In the genomic region with DNA sequence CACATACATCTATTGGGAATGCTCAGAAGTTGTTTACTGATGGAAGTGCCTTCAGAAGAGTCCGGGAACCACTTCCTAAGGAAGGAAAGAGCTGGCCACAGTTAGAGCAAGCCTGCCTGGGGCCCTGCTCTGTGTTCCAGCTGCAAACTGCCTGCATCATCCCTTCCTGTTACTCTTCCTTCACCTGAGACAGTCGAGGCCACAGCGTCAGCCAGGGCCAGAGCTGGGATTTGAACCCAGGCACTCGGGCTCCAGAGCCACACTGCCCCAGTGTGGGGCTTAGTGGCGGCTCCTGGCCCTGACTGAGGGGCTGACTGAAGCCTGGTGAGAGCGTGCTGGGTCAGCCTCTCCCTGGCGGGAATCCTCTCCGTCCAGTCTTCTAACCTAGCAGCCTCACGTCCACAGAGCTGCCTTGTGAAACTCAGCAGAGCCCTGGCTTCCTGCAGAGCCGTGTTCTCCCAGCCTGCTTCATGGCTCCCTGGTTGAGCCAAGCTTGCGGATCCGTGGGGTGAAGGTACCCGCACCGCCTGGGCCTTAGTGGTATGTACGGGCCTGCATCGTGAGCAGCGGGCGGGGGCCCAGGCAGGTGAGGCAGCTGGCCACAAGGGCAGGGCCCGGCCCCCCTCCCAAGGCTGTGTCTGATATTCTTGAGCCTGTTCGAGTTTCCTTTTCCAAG, we compare ENCODE assay signal across 11 cellular contexts. TPM values are rescaled to one million over a fixed set of nuclear protein-coding genes. Genes with fewer than 3 reads are reported as not detected.
A peak's percentile ranks its signal among the peaks of the same experiment; 100 is the strongest.
DNase-seq lines count a peak whose midpoint lies in the region; ATAC-seq and TF ChIP-seq lines count a peak whose summit lies in the region.
"Had no signal": no experiment of that assay in that cellular context is flagged by ENCODE, and none has a peak within 500 bp of the region (broad histone marks: within the 10 kb centered on the region; RNA-seq: fewer than 3 reads in every experiment).

No MANE protein-coding gene starts in this region.

- TF ChIP-seq CTCF in lower lobe of right lung (IDR thresholded peaks at IDR 0.05) (no peak), nephron progenitor cell (IDR thresholded peaks at IDR 0.05) (no peak)

- peaks cover 17% of the 10 kb centered on the region for H3K36me3 ChIP-seq in CD4-positive, CD25-positive, alpha-beta regulatory T cell (ENCODE audit: control insufficient read depth, insufficient read depth, low read length)
- H3K36me3 ChIP-seq in lower lobe of right lung, result no peaks in the 10 kb centered on the region
- no peaks in the 10 kb centered on the region for H3K36me3 ChIP-seq in SJCRH30
- H3K36me3 ChIP-seq: tibial nerve had no signal

- intact Hi-C loops in lower lobe of right lung (cut with DNase I), result no loop called here

- DNase-seq in CD4-positive, CD25-positive, alpha-beta regulatory T cell, result no peak
- DNase-seq in T-cell, result no peak
- no peak for DNase-seq in lower lobe of right lung
- DNase-seq in SJCRH30, result no peak
- no peak for DNase-seq in nephron progenitor cell
- DNase-seq: GF-D8, retina had no signal

- peak overlapping the region; percentile 14 for H3K27ac ChIP-seq in CD4-positive, CD25-positive, alpha-beta regulatory T cell (ENCODE audit: insufficient read depth, low read length, poor library complexity, severe bottlenecking)
- peak overlapping the region; percentile 67 for H3K27ac ChIP-seq in lower lobe of right lung
- H3K27ac ChIP-seq in SJCRH30, result no peak overlapping the region

- H3K9me3 Mint-ChIP-seq in CD4-positive, CD25-positive, alpha-beta regulatory T cell, result no peaks in the 10 kb centered on the region
- H3K9me3 Mint-ChIP-seq in T-cell (no peaks in the 10 kb centered on the region), nephron progenitor cell (no peaks in the 10 kb centered on the region)
- H3K9me3 Mint-ChIP-seq: mesothelial cell of epicardium had no signal

- no peak overlapping the region for H3K27ac Mint-ChIP-seq in CD4-positive, CD25-positive, alpha-beta regulatory T cell
- H3K27ac Mint-ChIP-seq in T-cell (peak overlapping the region; percentile 69 to 74), nephron progenitor cell (no peak overlapping the region)
- H3K27ac Mint-ChIP-seq: mesothelial cell of epicardium had no signal

- peaks cover 51% of the 10 kb centered on the region for H3K4me1 ChIP-seq in CD4-positive, CD25-positive, alpha-beta regulatory T cell (ENCODE audit: control insufficient read depth, insufficient read depth, low read length, poor library complexity, severe bottlenecking)
- H3K4me1 ChIP-seq in lower lobe of right lung (peaks cover 71% of the 10 kb centered on the region), SJCRH30 (peaks cover 26% of the 10 kb centered on the region)

- H3K27me3 ChIP-seq in CD4-positive, CD25-positive, alpha-beta regulatory T cell (ENCODE audit: control insufficient read depth, insufficient read depth, low read length), result no peaks in the 10 kb centered on the region
- H3K27me3 ChIP-seq in lower lobe of right lung (ENCODE audit: low read depth), result no peaks in the 10 kb centered on the region
- H3K27me3 ChIP-seq in SJCRH30, result no peaks in the 10 kb centered on the region
- H3K27me3 ChIP-seq: tibial nerve had no signal

- peaks cover 9% of the 10 kb centered on the region for H3K36me3 Mint-ChIP-seq in CD4-positive, CD25-positive, alpha-beta regulatory T cell
- H3K36me3 Mint-ChIP-seq in T-cell, result peaks cover 12% of the 10 kb centered on the region
- no peaks in the 10 kb centered on the region for H3K36me3 Mint-ChIP-seq in nephron progenitor cell (ENCODE audit: low read depth)
- H3K36me3 Mint-ChIP-seq: brain, mesothelial cell of epicardium had no signal

- H3K4me3 Mint-ChIP-seq in CD4-positive, CD25-positive, alpha-beta regulatory T cell, result no peak overlapping the region
- H3K4me3 Mint-ChIP-seq in T-cell (no peak overlapping the region), nephron progenitor cell (no peak overlapping the region)
- H3K4me3 Mint-ChIP-seq: brain, mesothelial cell of epicardium had no signal

- no peaks in the 10 kb centered on the region for H3K9me3 ChIP-seq in CD4-positive, CD25-positive, alpha-beta regulatory T cell (ENCODE audit: control insufficient read depth in 2 of 2, low read length in 2 of 2)
- H3K9me3 ChIP-seq in lower lobe of right lung (no peaks in the 10 kb centered on the region), SJCRH30 (replicated peaks) (no peaks in the 10 kb centered on the region)
- H3K9me3 ChIP-seq: tibial nerve had no signal

- CTCF ChIA-PET in T-cell (lab: Charles Lee), result interaction anchor here in 1 of 2 donors (0.6 kb wide), 1 partner anchor 1602 kb away, joined by 3 read pairs; the partner anchor contains the start of gene PRCD

- no peaks in the 10 kb centered on the region for H3K27me3 Mint-ChIP-seq in CD4-positive, CD25-positive, alpha-beta regulatory T cell
- H3K27me3 Mint-ChIP-seq in T-cell, result no peaks in the 10 kb centered on the region
- peaks cover 9% of the 10 kb centered on the region for H3K27me3 Mint-ChIP-seq in nephron progenitor cell (ENCODE audit: low read depth, poor library complexity)

- no peak for ATAC-seq in CD4-positive, CD25-positive, alpha-beta regulatory T cell (ENCODE audit: low read depth in 2 of 2)
- ATAC-seq in T-cell (replicated peaks in 1 of 4), result no peak
- ATAC-seq in lower lobe of right lung, result no peak
- no peak for ATAC-seq in HG03457 (IDR thresholded peaks at IDR 0.05; ENCODE audit: unreplicated experiment)

- POLR2A ChIA-PET in T-cell (lab: Charles Lee), result interaction anchor here in 1 of 2 donors (0.5 to 0.6 kb wide), 2 partner anchors 75 to 153 kb away, joined by 3 to 5 read pairs; no protein-coding TSS in a partner anchor

- H3K4me1 Mint-ChIP-seq in CD4-positive, CD25-positive, alpha-beta regulatory T cell, result peaks cover 0 to 63% (median 16%) of the 10 kb centered on the region in 4 donors
- H3K4me1 Mint-ChIP-seq in T-cell (peaks cover 60 to 73% (median 70%) of the 10 kb centered on the region in 3 donors), nephron progenitor cell (peaks cover 42% of the 10 kb centered on the region)

- H3K4me3 ChIP-seq in CD4-positive, CD25-positive, alpha-beta regulatory T cell (ENCODE audit: low read depth, low read length), result no peak overlapping the region
- no peak overlapping the region for H3K4me3 ChIP-seq in lower lobe of right lung
- no peak overlapping the region for H3K4me3 ChIP-seq in SJCRH30

RNA-seq across cellular contexts. Expression of gene C17orf99, which starts 4.6 kb away (rescaled TPM):
- not detected for total RNA-seq in CD4-positive, CD25-positive, alpha-beta regulatory T cell
- polyA plus RNA-seq in CD4-positive, CD25-positive, alpha-beta regulatory T cell, result not detected
- total RNA-seq in T-cell (under 1 TPM in 1 of 5 donors, not detected in 4; 0.73 TPM), lower lobe of right lung (not detected)
- total RNA-seq in SJCRH30 (2014; rRNA removed; shearing (Covaris generic)), result not detected in 2 replicates
- total RNA-seq: mesothelial cell of epicardium, tibial nerve had no signal

RNA-seq across cellular contexts. Expression of gene TMC8, which starts 11.0 kb away (rescaled TPM):
- 454 TPM for total RNA-seq in CD4-positive, CD25-positive, alpha-beta regulatory T cell
- polyA plus RNA-seq in CD4-positive, CD25-positive, alpha-beta regulatory T cell, result 10 to 100 TPM; 61.8 to 82.0 (median 74.8) TPM
- 100 to 1,000 TPM; 301 to 631 (median 431) TPM for total RNA-seq in T-cell
- 33.8 TPM for total RNA-seq in lower lobe of right lung
- total RNA-seq in SJCRH30 (2014; rRNA removed; shearing (Covaris generic)), result 0.28 and 0.30 TPM in 2 replicates

RNA-seq across cellular contexts. Expression of gene TMC6, which starts 13.0 kb away (rescaled TPM):
- total RNA-seq in CD4-positive, CD25-positive, alpha-beta regulatory T cell, result 727 TPM
- polyA plus RNA-seq in CD4-positive, CD25-positive, alpha-beta regulatory T cell, result 100 to 1,000 TPM; 160 to 242 (median 213) TPM
- total RNA-seq in T-cell (100 to 1,000 TPM; 616 to 847 (median 698) TPM), lower lobe of right lung (173 TPM)
- 18.8 and 23.2 TPM in 2 replicates for total RNA-seq in SJCRH30 (2014; rRNA removed; shearing (Covaris generic))

RNA-seq across cellular contexts. Expression of gene SYNGR2, which starts 26.8 kb away (rescaled TPM):
- total RNA-seq in CD4-positive, CD25-positive, alpha-beta regulatory T cell, result 58.5 TPM
- 100 to 1,000 TPM; 156 to 180 (median 170) TPM for polyA plus RNA-seq in CD4-positive, CD25-positive, alpha-beta regulatory T cell
- total RNA-seq in T-cell (10 to 100 TPM; 56.0 to 86.3 (median 74.6) TPM), lower lobe of right lung (217 TPM)
- 19.5 and 21.1 TPM in 2 replicates for total RNA-seq in SJCRH30 (2014; rRNA removed; shearing (Covaris generic))

RNA-seq across cellular contexts. Expression of gene TK1, which starts 45.3 kb away (rescaled TPM):
- 3.2 TPM for total RNA-seq in CD4-positive, CD25-positive, alpha-beta regulatory T cell
- polyA plus RNA-seq in CD4-positive, CD25-positive, alpha-beta regulatory T cell, result 10 to 100 TPM; 12.4 to 33.8 (median 15.0) TPM
- total RNA-seq in T-cell (1 to 10 TPM; 1.6 to 3.3 (median 2.2) TPM), lower lobe of right lung (6.6 TPM)
- total RNA-seq in SJCRH30 (2014; rRNA removed; shearing (Covaris generic)), result 141 and 158 TPM in 2 replicates

Comparison
In these comparisons a context has a peak if more than half of its experiments do, and no peak if none do; other contexts are left out.
1. H3K27ac Mint-ChIP-seq: peak in T-cell (2 of 2); none in CD4-positive, CD25-positive, alpha-beta regulatory T cell (0 of 3) and nephron progenitor cell (single experiment).
2. RNA of gene TMC8, which starts 11.0 kb away (total RNA-seq): 454 TPM in CD4-positive, CD25-positive, alpha-beta regulatory T cell (single experiment), 301 to 631 TPM in T-cell and 33.8 TPM in lower lobe of right lung (single experiment); 0.28 to 0.30 TPM in SJCRH30; every median in the first group is over 10 times any median in the second.